8 cellular contexts compared by ENCODE assay signal in the genomic region with DNA sequence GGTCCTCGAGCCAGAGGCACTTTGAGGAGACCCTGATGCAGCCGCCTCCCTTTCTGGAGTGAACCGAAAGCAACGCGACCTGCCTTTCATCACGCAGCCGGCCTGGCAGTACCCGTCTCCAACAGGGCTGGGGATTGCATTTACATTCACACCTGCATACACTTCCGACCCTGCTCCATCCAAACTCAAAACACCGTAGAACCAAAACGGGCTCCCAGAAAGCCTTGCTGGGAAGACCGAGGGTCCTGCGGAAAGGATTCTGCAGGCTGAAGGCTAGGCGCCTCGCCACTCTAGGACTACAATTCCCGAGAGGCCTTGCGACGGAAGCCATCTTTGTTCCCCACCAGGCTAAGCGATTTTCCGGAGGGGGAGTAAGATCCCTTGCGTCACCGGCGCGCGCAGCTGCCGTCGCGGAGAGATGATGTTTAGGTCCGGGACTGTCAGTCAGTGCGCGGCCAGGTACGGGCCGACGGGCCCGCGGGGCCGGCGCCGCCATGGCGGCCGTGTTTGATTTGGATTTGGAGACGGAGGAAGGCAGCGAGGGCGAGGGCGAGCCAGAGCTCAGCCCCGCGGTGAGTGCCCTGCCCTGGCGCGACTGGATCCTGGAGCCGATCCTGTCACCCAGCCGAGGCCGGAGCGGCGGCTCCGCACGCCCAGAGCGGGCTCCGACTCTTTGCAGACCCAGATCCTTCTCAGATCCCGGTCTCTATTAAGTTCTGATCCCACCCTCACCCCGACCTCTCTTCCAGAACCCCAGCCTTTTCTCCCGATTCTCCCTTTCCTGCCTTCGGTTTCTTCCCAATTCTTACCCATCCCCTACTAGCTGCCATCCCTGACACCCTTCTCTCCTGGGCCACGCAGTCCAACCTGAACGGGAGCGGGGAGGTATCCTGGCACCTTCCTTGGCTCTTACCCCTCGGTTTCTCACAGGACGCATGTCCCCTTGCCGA. TPM values are rescaled to one million over a fixed set of nuclear protein-coding genes. Genes with fewer than 3 reads are reported as not detected.
DNase-seq lines count a peak whose midpoint lies in the region; ATAC-seq and TF ChIP-seq lines count a peak whose summit lies in the region.

A gene (plus strand): TSS at position 443 of the 950 bp plus-strand sequence. CDS start 52 bp downstream, at position 495.

- intact Hi-C loops in ascending aorta (cut with DNase I): loop anchor here (1.0 to 5.0 kb wide), 5 partner anchors 15 to 78 kb away; a partner anchor contains a TSS
- intact Hi-C loops in right cardiac atrium (cut with DNase I): no loop called here
- intact Hi-C loops in uterus (cut with DNase I; ENCODE audit: low total_unique reads): no loop called here

- peak within 1 kb of the TSS; percentile 75 to 94 for H3K4me3 ChIP-seq in ascending aorta
- H3K4me3 ChIP-seq in right cardiac atrium (ENCODE audit: low read length): peak within 1 kb of the TSS; percentile 84
- peak within 1 kb of the TSS; percentile 58 to 64 for H3K4me3 ChIP-seq in uterus

- no peaks in the 10 kb centered on the region for H3K27me3 Mint-ChIP-seq in T-helper 2 cell treated with Interferon-gamma antibody and Interleukin-4, amounts not matched to agents 5 μg/mL and 100 μg/mL, for 36 hours (ENCODE audit: low read depth)

- H3K27me3 ChIP-seq in ascending aorta: no peaks in the 10 kb centered on the region
- no peaks in the 10 kb centered on the region for H3K27me3 ChIP-seq in right cardiac atrium (ENCODE audit: control insufficient read depth, insufficient read depth)
- H3K27me3 ChIP-seq in uterus: no peaks in the 10 kb centered on the region

- peaks cover 16% of the 10 kb centered on the region for H3K36me3 Mint-ChIP-seq in T-helper 2 cell treated with Interferon-gamma antibody and Interleukin-4, amounts not matched to agents 5 μg/mL and 100 μg/mL, for 36 hours (ENCODE audit: low read depth)

- ATAC-seq in HG02938 (IDR thresholded peaks at IDR 0.05; ENCODE audit: unreplicated experiment) (peak; percentile 72), right cardiac atrium (peak; percentile 89 to 93)

- under 1% methylated on average over 68 of the region's 68 CpGs for WGBS in right cardiac atrium

- H3K4me3 Mint-ChIP-seq in T-helper 2 cell treated with Interferon-gamma antibody and Interleukin-4, amounts not matched to agents 5 μg/mL and 100 μg/mL, for 36 hours: peak within 1 kb of the TSS; percentile 97

- DNase-seq in NCI-H1930 (lab: John Stamatoyannopoulos, UW) (peak; percentile 96 to 97), ascending aorta (ENCODE audit: low spot score in 2 of 2) (peak; percentile 96 to 99), right cardiac atrium (peak; percentile 98 to 100 (median 99)), pulmonary artery endothelial cell (ENCODE audit: low read depth, low spot score) (peak; percentile 87), uterus (peak; percentile 99)
- peak; percentile 99 for DNase-seq in T-helper 2 cell treated with Interferon-gamma antibody and Interleukin-4, amounts not matched to agents 5 μg/mL and 100 μg/mL, for 36 hours (ENCODE audit: low spot score)

- H3K9me3 ChIP-seq in ascending aorta: no peaks in the 10 kb centered on the region
- no peaks in the 10 kb centered on the region for H3K9me3 ChIP-seq in right cardiac atrium (ENCODE audit: control insufficient read depth, low read length)
- no peaks in the 10 kb centered on the region for H3K9me3 ChIP-seq in uterus

- H3K36me3 ChIP-seq in ascending aorta (peaks cover 19 to 30% of the 10 kb centered on the region in 2 donors), uterus (no peaks in the 10 kb centered on the region)

- H3K9me3 Mint-ChIP-seq in T-helper 2 cell treated with Interferon-gamma antibody and Interleukin-4, amounts not matched to agents 5 μg/mL and 100 μg/mL, for 36 hours: no peaks in the 10 kb centered on the region

- peaks cover 31% of the 10 kb centered on the region for H3K4me1 Mint-ChIP-seq in T-helper 2 cell treated with Interferon-gamma antibody and Interleukin-4, amounts not matched to agents 5 μg/mL and 100 μg/mL, for 36 hours (ENCODE audit: low read depth)

- peak within 1 kb of the TSS; percentile 97 for H3K27ac Mint-ChIP-seq in T-helper 2 cell treated with Interferon-gamma antibody and Interleukin-4, amounts not matched to agents 5 μg/mL and 100 μg/mL, for 36 hours

- TF ChIP-seq POLR2A in GM15510 (IDR thresholded peaks at IDR 0.05; ENCODE audit: borderline replicate concordance, extremely low read depth, insufficient read length): peak; percentile 90
- peak; percentile 91 to 95 for TF ChIP-seq POLR2A in uterus (IDR thresholded peaks at IDR 0.05)

- TF ChIP-seq CTCF in ascending aorta (IDR thresholded peaks at IDR 0.05): no peak
- peak in 1 of 4 experiments; percentile 42 for TF ChIP-seq CTCF in uterus (IDR thresholded peaks at IDR 0.05)

- H3K4me1 ChIP-seq in ascending aorta: peaks cover 6 to 16% of the 10 kb centered on the region in 2 donors
- peaks cover 5% of the 10 kb centered on the region for H3K4me1 ChIP-seq in right cardiac atrium (ENCODE audit: control insufficient read depth, insufficient read depth, low read length)
- no peaks in the 10 kb centered on the region for H3K4me1 ChIP-seq in uterus

- peak within 1 kb of the TSS; percentile 86 to 91 for H3K27ac ChIP-seq in ascending aorta
- H3K27ac ChIP-seq in right cardiac atrium (ENCODE audit: low read length): peak within 1 kb of the TSS; percentile 77
- H3K27ac ChIP-seq in uterus: peak within 1 kb of the TSS; percentile 82 to 86

RNA-seq across cellular contexts. Expression of the gene that starts here (rescaled TPM):
- total RNA-seq in ascending aorta (72.3 TPM), right cardiac atrium (10 to 100 TPM; 29.0 to 31.3 (median 29.5) TPM), pulmonary artery endothelial cell (46.2 and 54.3 TPM in 2 replicates), uterus (10 to 100 TPM; 25.6 to 45.0 (median 30.7) TPM)
- 39.6 TPM for polyA plus RNA-seq in right cardiac atrium

Comparison
In these comparisons a context has a peak if more than half of its experiments do, and no peak if none do; other contexts are left out.
1. Peak in every context shown above with its lines: DNase-seq, ATAC-seq, H3K4me3 ChIP-seq and H3K27ac ChIP-seq.